10 cellular contexts compared by ENCODE assay signal in genomic region chr22:46596032-46596441, GRCh38. TPM values are rescaled to one million over a fixed set of nuclear protein-coding genes. Genes with fewer than 3 reads are reported as not detected.
DNase-seq lines count a peak whose midpoint lies in the region; ATAC-seq and TF ChIP-seq lines count a peak whose summit lies in the region.
"Had no signal": no experiment of that assay in that cellular context is flagged by ENCODE, and none has a peak within 500 bp of the region (broad histone marks: within the 10 kb centered on the region; RNA-seq: fewer than 3 reads in every experiment).

No MANE protein-coding gene starts in this region.

- ATAC-seq in upper lobe of right lung = peak; percentile 1

- H3K27me3 ChIP-seq in esophagus (ENCODE audit: control insufficient read depth in 1 of 2, insufficient read depth in 2 of 2, low read length in 2 of 2) (no peaks in the 10 kb centered on the region), upper lobe of right lung (no peaks in the 10 kb centered on the region)

- TF ChIP-seq CTCF in upper lobe of right lung (IDR thresholded peaks at IDR 0.05) = no peak

- intact Hi-C loops in upper lobe of right lung (cut with DNase I) = no loop called here
- intact Hi-C loops in posterior cingulate gyrus (cut with DNase I) = no loop called here

- peak; percentile 72 for DNase-seq in myocyte (ENCODE audit: low read depth)
- DNase-seq in upper lobe of right lung = peak; percentile 68
- no peak for DNase-seq in HuH-7 (ENCODE audit: low spot score)
- no peak for DNase-seq in posterior cingulate gyrus
- DNase-seq in T-helper 2 cell = no peak
- DNase-seq: activated naive CD4-positive, alpha-beta T cell; cerebellar nuclear complex; IMR-90 had no signal

- peak overlapping the region; percentile 48 for H3K27ac ChIP-seq in KOPT-K1 (ENCODE audit: low read depth, low read length, poor library complexity, severe bottlenecking)
- peak overlapping the region; percentile 41 to 54 for H3K27ac ChIP-seq in esophagus (ENCODE audit: low read depth in 2 of 2, low read length in 1 of 2)
- H3K27ac ChIP-seq in upper lobe of right lung = no peak overlapping the region

- H3K4me1 ChIP-seq in esophagus (ENCODE audit: control insufficient read depth in 2 of 2, insufficient read depth in 2 of 2, low read length in 1 of 2) (peaks cover 4 to 27% of the 10 kb centered on the region in 2 donors), upper lobe of right lung (peaks cover 42% of the 10 kb centered on the region)

- H3K9me3 ChIP-seq in KOPT-K1 (ENCODE audit: insufficient read depth, low read length, poor library complexity, severe bottlenecking) (no peaks in the 10 kb centered on the region), esophagus (ENCODE audit: control insufficient read depth in 2 of 2, insufficient read depth in 1 of 2, low read depth in 1 of 2, low read length in 1 of 2) (no peaks in the 10 kb centered on the region), upper lobe of right lung (no peaks in the 10 kb centered on the region)

- H3K36me3 ChIP-seq in KOPT-K1 (ENCODE audit: insufficient read depth, low read length) (no peaks in the 10 kb centered on the region), esophagus (ENCODE audit: control insufficient read depth in 2 of 2, insufficient read depth in 2 of 2, low read length in 1 of 2) (no peaks in the 10 kb centered on the region), upper lobe of right lung (no peaks in the 10 kb centered on the region)

- WGBS in esophagus, 2 donors = 59 to 67% methylated on average over 10 of the region's 10 CpGs

- no peak overlapping the region for H3K4me3 ChIP-seq in esophagus (ENCODE audit: low read depth in 1 of 2, low read length in 2 of 2)
- H3K4me3 ChIP-seq in upper lobe of right lung = no peak overlapping the region

RNA-seq across cellular contexts. Expression of gene GRAMD4, which starts 24.1 kb away (rescaled TPM):
- 10 to 100 TPM; 15.6 to 18.0 TPM for polyA plus RNA-seq in esophagus
- total RNA-seq in myocyte (18.5 and 22.4 TPM in 2 replicates), upper lobe of right lung (71.4 TPM)
- polyA plus RNA-seq in myocyte (2012) = 15.3 TPM

RNA-seq across cellular contexts. Expression of gene CELSR1, which starts 58.6 kb away (rescaled TPM):
- 10 to 100 TPM; 19.8 to 34.8 TPM for polyA plus RNA-seq in esophagus
- total RNA-seq in myocyte = 1.3 and 1.4 TPM in 2 replicates
- 0.83 TPM for polyA plus RNA-seq in myocyte (2012)
- total RNA-seq in upper lobe of right lung = 53.5 TPM

Comparison
In these comparisons a context has a peak if more than half of its experiments do, and no peak if none do; other contexts are left out.
1. DNase-seq: peak in myocyte (single experiment) and upper lobe of right lung (single experiment); none in HuH-7 (single experiment), posterior cingulate gyrus (0 of 10) and T-helper 2 cell (0 of 5).
2. RNA of gene CELSR1, which starts 58.6 kb away (total RNA-seq): 53.5 TPM in upper lobe of right lung (single experiment); 1.3 to 1.4 TPM in myocyte; every median in the first group is over 10 times any median in the second.